ENCODE assay signal across 18 cellular contexts in genomic region chr3:195394700-195395099, GRCh38. TPM values are rescaled to one million over a fixed set of nuclear protein-coding genes. Genes with fewer than 3 reads are reported as not detected.
DNase-seq lines count a peak whose midpoint lies in the region; ATAC-seq and TF ChIP-seq lines count a peak whose summit lies in the region.
"Had no signal": no experiment of that assay in that cellular context is flagged by ENCODE, and none has a peak within 500 bp of the region (broad histone marks: within the 10 kb centered on the region; RNA-seq: fewer than 3 reads in every experiment).

No MANE protein-coding gene starts in this region.

- H3K4me3 ChIP-seq in DOHH2 (ENCODE audit: low read length), result peak overlapping the region; percentile 66
- peak overlapping the region; percentile 34 for H3K4me3 ChIP-seq in OCI-LY1 (ENCODE audit: low read depth, low read length, poor library complexity, severe bottlenecking)
- no peak overlapping the region for H3K4me3 ChIP-seq in PC-3 (ENCODE audit: low read length)
- H3K4me3 ChIP-seq: PC-9, smooth muscle cell had no signal

- H3K4me2 ChIP-seq in DOHH2 (ENCODE audit: low read length) (peak overlapping the region; percentile 95), OCI-LY1 (ENCODE audit: low read length) (peak overlapping the region; percentile 59), PC-3 (ENCODE audit: low read length) (no peak overlapping the region)
- H3K4me2 ChIP-seq: PC-9, smooth muscle cell had no signal

- BruUV-seq in PC-3 (replicated peaks; lab: Mats Ljungman, UMichigan), result no TSS peak

- H2AFZ ChIP-seq in OCI-LY1 (ENCODE audit: low read length) (no peak overlapping the region), PC-3 (ENCODE audit: low read length) (no peak overlapping the region)
- H2AFZ ChIP-seq: PC-9 had no signal

- intact Hi-C loops in head of caudate nucleus (cut with DNase I) (no loop called here), PC-3 (cut with micrococcal nuclease) (no loop called here)

- no peaks in the 10 kb centered on the region for H3K36me3 Mint-ChIP-seq in glutamatergic neuron (ENCODE audit: unreplicated experiment)

- H3K9me3 ChIP-seq in DOHH2 (ENCODE audit: control insufficient read depth, insufficient read depth, low read length) (no peaks in the 10 kb centered on the region), OCI-LY1 (ENCODE audit: low read length) (no peaks in the 10 kb centered on the region), PC-3 (ENCODE audit: low read length) (no peaks in the 10 kb centered on the region)

- CTCF ChIA-PET in PC-3 (lab: Charles Lee), result no interaction called here

- DNase-seq in fibroblast of peridontal ligament (ENCODE audit: extremely low read depth), result peak; percentile 38
- DNase-seq in head of caudate nucleus, result no peak
- no peak for DNase-seq in PC-3
- DNase-seq in glutamatergic neuron, result no peak
- DNase-seq in germinal center (ENCODE audit: low spot score), result no peak
- DNase-seq: activated CD8-positive, alpha-beta memory T cell treated with anti-CD3 and anti-CD28 coated beads, Interleukin-2, amount 10 ng/mL, durations not matched to agents 7 days and 5 days; activated naive CD4-positive, alpha-beta T cell; COR-L47; effector CD4-positive, alpha-beta T cell; kidney; midbrain; NCI-H1105 treated with DMSO at 0.1 percent for 48 hours; PC-9; SW 1271 had no signal

- TF ChIP-seq CTCF in DOHH2 (IDR thresholded peaks at IDR 0.05; ENCODE audit: low read depth, low read length, poor library complexity, severe bottlenecking), result no peak
- TF ChIP-seq CTCF in OCI-LY1 (IDR thresholded peaks at IDR 0.05; ENCODE audit: low read length), result no peak
- no peak for TF ChIP-seq CTCF in PC-3 (conservative IDR thresholded peaks at IDR 0.05; ENCODE audit: low read depth, low read length)
- no peak for TF ChIP-seq CTCF in glutamatergic neuron (IDR thresholded peaks at IDR 0.05; ENCODE audit: partially characterized antibody, unreplicated experiment)

- H3K27ac Mint-ChIP-seq in glutamatergic neuron (ENCODE audit: unreplicated experiment), result no peak overlapping the region
- H3K27ac Mint-ChIP-seq: activated CD8-positive, alpha-beta memory T cell treated with anti-CD3 and anti-CD28 coated beads, Interleukin-2, amount 10 ng/mL, durations not matched to agents 7 days and 5 days had no signal

- H3F3A ChIP-seq in DOHH2 (ENCODE audit: control insufficient read depth, insufficient read depth), result peaks cover 40% of the 10 kb centered on the region
- no peaks in the 10 kb centered on the region for H3F3A ChIP-seq in OCI-LY1 (ENCODE audit: insufficient read depth, low read length)
- H3F3A ChIP-seq in PC-3 (ENCODE audit: low read length, unreplicated experiment), result no peaks in the 10 kb centered on the region

- H3K27ac ChIP-seq in DOHH2 (ENCODE audit: low read depth, low read length) (peak overlapping the region; percentile 93), OCI-LY1 (ENCODE audit: low read depth, low read length, poor library complexity, severe bottlenecking) (peak overlapping the region; percentile 75), PC-3 (ENCODE audit: low read length) (no peak overlapping the region)
- H3K27ac ChIP-seq: PC-9 had no signal

- H3K36me3 ChIP-seq in DOHH2 (ENCODE audit: control insufficient read depth, low read length) (peaks cover 13% of the 10 kb centered on the region), OCI-LY1 (ENCODE audit: insufficient read depth, low read length) (peaks cover 18% of the 10 kb centered on the region; the same call in 1 of the 2 replicates), PC-3 (ENCODE audit: low read depth, low read length) (no peaks in the 10 kb centered on the region)

- ATAC-seq in GM21786 (IDR thresholded peaks at IDR 0.05; ENCODE audit: unreplicated experiment), result peak; percentile 31
- ATAC-seq in PC-3, result no peak
- ATAC-seq: activated CD8-positive, alpha-beta memory T cell treated with anti-CD3 and anti-CD28 coated beads, Interleukin-2, amount 10 ng/mL, durations not matched to agents 7 days and 5 days had no signal

- H3K4me1 Mint-ChIP-seq in glutamatergic neuron (ENCODE audit: low read depth, unreplicated experiment), result no peaks in the 10 kb centered on the region

- H4K20me1 ChIP-seq in DOHH2 (ENCODE audit: control insufficient read depth, insufficient read depth, low read depth, low read length) (no peaks in the 10 kb centered on the region), OCI-LY1 (ENCODE audit: insufficient read depth, low read length) (no peaks in the 10 kb centered on the region), PC-3 (ENCODE audit: low read length) (no peaks in the 10 kb centered on the region)

- no peaks in the 10 kb centered on the region for H3K9me3 Mint-ChIP-seq in glutamatergic neuron (ENCODE audit: unreplicated experiment)

- peaks cover 72% of the 10 kb centered on the region for H3K4me1 ChIP-seq in DOHH2 (ENCODE audit: control insufficient read depth, low read length)
- peaks cover 55% of the 10 kb centered on the region for H3K4me1 ChIP-seq in OCI-LY1 (ENCODE audit: insufficient read depth, low read length, severe bottlenecking)
- H3K4me1 ChIP-seq in PC-3 (ENCODE audit: insufficient read depth, low read length), result no peaks in the 10 kb centered on the region

- no peaks in the 10 kb centered on the region for H3K27me3 Mint-ChIP-seq in glutamatergic neuron (ENCODE audit: unreplicated experiment)
- H3K27me3 Mint-ChIP-seq: activated CD8-positive, alpha-beta memory T cell treated with anti-CD3 and anti-CD28 coated beads, Interleukin-2, amount 10 ng/mL, durations not matched to agents 7 days and 5 days had no signal

- H3K9ac ChIP-seq in OCI-LY1 (ENCODE audit: low read length) (peak overlapping the region; percentile 49), PC-3 (ENCODE audit: low read length) (no peak overlapping the region)

- POLR2A ChIA-PET in PC-3 (lab: Charles Lee; ENCODE audit: unreplicated experiment), result no interaction called here

- peaks cover 86% of the 10 kb centered on the region for H3K79me2 ChIP-seq in DOHH2 (ENCODE audit: control insufficient read depth, low read length)
- H3K79me2 ChIP-seq in OCI-LY1 (ENCODE audit: insufficient read depth, low read length), result peaks cover 76% of the 10 kb centered on the region
- peaks cover 51% of the 10 kb centered on the region for H3K79me2 ChIP-seq in PC-3 (ENCODE audit: low read length)

- no peaks in the 10 kb centered on the region for H3K27me3 ChIP-seq in DOHH2 (ENCODE audit: control insufficient read depth, low read length)
- no peaks in the 10 kb centered on the region for H3K27me3 ChIP-seq in OCI-LY1 (ENCODE audit: insufficient read depth, low read length)
- no peaks in the 10 kb centered on the region for H3K27me3 ChIP-seq in PC-3 (ENCODE audit: low read length)

- H3K9me2 ChIP-seq in DOHH2 (replicated peaks; ENCODE audit: control insufficient read depth, low read length), result no peaks in the 10 kb centered on the region
- H3K9me2 ChIP-seq in OCI-LY1 (ENCODE audit: low read depth, low read length), result no peaks in the 10 kb centered on the region
- no peaks in the 10 kb centered on the region for H3K9me2 ChIP-seq in PC-3 (replicated peaks; ENCODE audit: low read length)

- no peak overlapping the region for H3K4me3 Mint-ChIP-seq in glutamatergic neuron (ENCODE audit: unreplicated experiment)
- H3K4me3 Mint-ChIP-seq: activated CD8-positive, alpha-beta memory T cell treated with anti-CD3 and anti-CD28 coated beads, Interleukin-2, amount 10 ng/mL, durations not matched to agents 7 days and 5 days had no signal

RNA-seq across cellular contexts. Expression of gene ACAP2, which starts 48.1 kb away (rescaled TPM):
- total RNA-seq in PC-3 (2014; rRNA removed) (27.0 and 33.5 TPM in 2 replicates), glutamatergic neuron (ENCODE audit: unreplicated experiment) (60.9 TPM)
